In the genomic region with DNA sequence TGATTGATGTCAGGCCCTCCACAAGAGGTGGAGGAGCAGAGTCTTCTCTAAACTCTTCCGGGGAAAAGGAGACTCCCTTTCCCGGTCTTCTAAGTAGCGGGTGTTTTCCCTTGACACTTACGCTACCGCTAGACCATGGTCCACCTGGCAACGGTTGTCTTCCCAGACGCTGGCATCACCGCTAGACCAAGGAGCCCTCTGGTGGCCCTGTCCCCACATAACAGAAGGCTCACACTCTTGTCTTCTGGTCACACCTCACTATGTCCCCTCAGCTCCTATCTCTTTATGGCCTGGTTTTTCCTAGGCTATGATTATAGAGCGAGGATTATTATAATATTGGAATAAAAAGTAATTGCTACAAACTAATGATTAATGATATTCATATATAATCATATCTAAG, we compare ENCODE assay signal across 7 cellular contexts.
A peak's percentile ranks its signal among the peaks of the same experiment; 100 is the strongest.
DNase-seq lines count a peak whose midpoint lies in the region; ATAC-seq and TF ChIP-seq lines count a peak whose summit lies in the region.
"Not testable (repeated sequence)": the region's sequence is repeated elsewhere in the genome, so short reads cannot be mapped to it uniquely, and the experiment has no call there.

No MANE protein-coding gene starts in this region.

- peak; percentile 70 for TF ChIP-seq RAD21 in Ishikawa (IDR thresholded peaks at IDR 0.05; ENCODE audit: low read depth)

- H3K27me3 Mint-ChIP-seq in activated CD8-positive, alpha-beta T cell treated with anti-CD3 and anti-CD28 coated beads for 36 hours; neural progenitor cell (ENCODE audit: insufficient read depth, low read depth): not testable (repeated sequence)

- not testable (repeated sequence) for H4K20me1 ChIP-seq in hepatocyte (ENCODE audit: insufficient read depth, poor library complexity, severe bottlenecking); neural progenitor cell (ENCODE audit: low read depth)

- not testable (repeated sequence) for H3K27me3 ChIP-seq in GM06990 (replicated peaks; ENCODE audit: control insufficient read depth, insufficient read depth, low read length); hepatocyte; neural progenitor cell

- not testable (repeated sequence) for H3K9me3 ChIP-seq in hepatocyte (ENCODE audit: low read depth); neural progenitor cell (ENCODE audit: low read depth)

- not testable (repeated sequence) for H3K4me3 ChIP-seq in GM06990 (replicated peaks; ENCODE audit: low read depth, low read length); hepatocyte; neural progenitor cell

- not testable (repeated sequence) for H3K4me1 ChIP-seq in hepatocyte (ENCODE audit: insufficient read depth); neural progenitor cell

- H3K79me2 ChIP-seq in hepatocyte; neural progenitor cell (ENCODE audit: low read depth): not testable (repeated sequence)

- not testable (repeated sequence) for H3K4me2 ChIP-seq in hepatocyte, neural progenitor cell

- not testable (repeated sequence) for H3K9me3 Mint-ChIP-seq in activated CD8-positive, alpha-beta T cell treated with anti-CD3 and anti-CD28 coated beads for 36 hours; neural progenitor cell

- H3K4me3 Mint-ChIP-seq in activated CD8-positive, alpha-beta T cell treated with anti-CD3 and anti-CD28 coated beads for 36 hours; neural progenitor cell: not testable (repeated sequence)

- POLR2A ChIA-PET in activated CD8-positive, alpha-beta T cell treated with anti-CD3 and anti-CD28 coated beads for 36 hours (lab: Charles Lee), result not testable (repeated sequence)

- TF ChIP-seq CTCF in GM06990 (IDR thresholded peaks at IDR 0.05; ENCODE audit: insufficient read depth, low read length, poor library complexity, severe bottlenecking), result peak; percentile 56
- TF ChIP-seq CTCF in activated CD8-positive, alpha-beta T cell treated with anti-CD3 and anti-CD28 coated beads for 36 hours (IDR thresholded peaks at IDR 0.05), result not testable (repeated sequence)
- TF ChIP-seq CTCF in hepatocyte (IDR thresholded peaks at IDR 0.05; ENCODE audit: poor library complexity), result peak; percentile 24
- TF ChIP-seq CTCF in neural progenitor cell (IDR thresholded peaks at IDR 0.05), result peak; percentile 55

- H3K36me3 ChIP-seq in GM06990 (ENCODE audit: control insufficient read depth, insufficient read depth, low read length); hepatocyte (replicated peaks; ENCODE audit: insufficient read depth, low read depth); neural progenitor cell: not testable (repeated sequence)

- H3K36me3 Mint-ChIP-seq in activated CD8-positive, alpha-beta T cell treated with anti-CD3 and anti-CD28 coated beads for 36 hours (ENCODE audit: low read depth); neural progenitor cell: not testable (repeated sequence)

- H3K4me1 Mint-ChIP-seq in activated CD8-positive, alpha-beta T cell treated with anti-CD3 and anti-CD28 coated beads for 36 hours (ENCODE audit: low read depth); neural progenitor cell: not testable (repeated sequence)

- ATAC-seq in activated CD8-positive, alpha-beta T cell treated with anti-CD3 and anti-CD28 coated beads for 36 hours, result not testable (repeated sequence)

- WGBS in hepatocyte (ENCODE audit: low lambda C conversion rate, missing lambda C conversion rate), result 68% methylated on average over 9 of the region's 9 CpGs

- CTCF ChIA-PET in activated CD8-positive, alpha-beta T cell treated with anti-CD3 and anti-CD28 coated beads for 36 hours (lab: Charles Lee), result not testable (repeated sequence)

- not testable (repeated sequence) for DNase-seq in GM06990 (ENCODE audit: extremely low read depth, insufficient read length)
- DNase-seq in NCI-H2171 (lab: John Stamatoyannopoulos, UW), result peak; percentile 8
- DNase-seq in OCI-M1 (lab: John Stamatoyannopoulos, UW), result peak; percentile 60
- DNase-seq in activated CD8-positive, alpha-beta T cell treated with anti-CD3 and anti-CD28 coated beads for 36 hours, result peak; percentile 17
- peak; percentile 18 for DNase-seq in hepatocyte (ENCODE audit: low spot score)
- DNase-seq in neural progenitor cell (ENCODE audit: low spot score), result peak; percentile 53

- not testable (repeated sequence) for H2AFZ ChIP-seq in hepatocyte; neural progenitor cell (replicated peaks)

- not testable (repeated sequence) for H3K9me2 ChIP-seq in hepatocyte (replicated peaks; ENCODE audit: insufficient read depth)

- intact Hi-C loops in activated CD8-positive, alpha-beta T cell treated with anti-CD3 and anti-CD28 coated beads for 36 hours (cut with micrococcal nuclease), result not testable (repeated sequence)

- not testable (repeated sequence) for H3K27ac ChIP-seq in hepatocyte, neural progenitor cell

- not testable (repeated sequence) for TF ChIP-seq EP300 in Ishikawa (IDR thresholded peaks at IDR 0.05; ENCODE audit: borderline replicate concordance)

- H3F3A ChIP-seq in neural progenitor cell (ENCODE audit: low read depth), result not testable (repeated sequence)

- not testable (repeated sequence) for H3K9ac ChIP-seq in neural progenitor cell

- H3K27ac Mint-ChIP-seq in activated CD8-positive, alpha-beta T cell treated with anti-CD3 and anti-CD28 coated beads for 36 hours; neural progenitor cell: not testable (repeated sequence)
